ENCODE assay signal across 8 cellular contexts in the genomic region with DNA sequence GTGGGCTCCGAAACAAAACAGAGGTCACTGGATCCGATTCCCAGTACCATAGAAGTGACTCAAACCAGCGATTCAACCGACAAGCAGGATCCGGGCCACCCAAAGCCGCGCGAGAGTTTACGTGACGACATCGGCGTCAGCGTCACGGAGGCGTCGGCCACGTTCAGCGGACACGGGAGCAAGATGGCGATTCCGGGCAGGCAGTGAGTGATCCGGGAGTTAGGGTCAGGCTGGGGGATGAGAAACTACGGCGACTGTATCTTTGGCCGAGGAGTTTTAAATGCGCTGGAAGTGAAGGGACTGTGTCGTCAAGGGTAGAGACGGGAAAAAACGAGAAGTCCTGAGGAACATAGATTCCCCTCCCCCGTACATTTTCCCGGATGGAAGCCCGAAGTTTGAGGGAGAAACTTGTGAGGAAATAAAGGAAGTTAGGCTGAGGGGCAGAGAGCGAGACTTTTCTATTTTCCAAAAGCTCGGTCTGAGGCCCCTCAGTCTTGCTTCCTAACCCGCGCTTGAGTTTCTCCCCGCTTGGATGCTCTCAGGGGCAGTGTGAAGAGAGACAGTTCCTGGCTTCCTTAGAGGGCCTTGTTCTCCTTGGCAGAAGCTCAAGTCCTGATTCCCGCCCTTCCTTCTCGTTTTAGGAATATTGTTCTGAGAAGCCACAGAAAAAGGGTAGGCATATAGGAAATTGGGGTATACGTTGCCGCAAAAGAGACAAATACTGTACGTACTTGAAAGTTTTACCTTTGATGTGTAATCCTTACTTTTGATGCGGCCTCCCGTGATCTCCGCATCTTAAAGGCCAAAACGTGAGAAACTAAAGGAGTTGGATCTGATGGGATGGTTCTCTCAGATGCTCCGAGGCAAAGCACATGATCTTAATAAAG. TPM values are rescaled to one million over a fixed set of nuclear protein-coding genes. Genes with fewer than 3 reads are reported as not detected.
DNase-seq lines count a peak whose midpoint lies in the region; ATAC-seq, FAIRE-seq and TF ChIP-seq lines count a peak whose summit lies in the region.

A gene with protein sequence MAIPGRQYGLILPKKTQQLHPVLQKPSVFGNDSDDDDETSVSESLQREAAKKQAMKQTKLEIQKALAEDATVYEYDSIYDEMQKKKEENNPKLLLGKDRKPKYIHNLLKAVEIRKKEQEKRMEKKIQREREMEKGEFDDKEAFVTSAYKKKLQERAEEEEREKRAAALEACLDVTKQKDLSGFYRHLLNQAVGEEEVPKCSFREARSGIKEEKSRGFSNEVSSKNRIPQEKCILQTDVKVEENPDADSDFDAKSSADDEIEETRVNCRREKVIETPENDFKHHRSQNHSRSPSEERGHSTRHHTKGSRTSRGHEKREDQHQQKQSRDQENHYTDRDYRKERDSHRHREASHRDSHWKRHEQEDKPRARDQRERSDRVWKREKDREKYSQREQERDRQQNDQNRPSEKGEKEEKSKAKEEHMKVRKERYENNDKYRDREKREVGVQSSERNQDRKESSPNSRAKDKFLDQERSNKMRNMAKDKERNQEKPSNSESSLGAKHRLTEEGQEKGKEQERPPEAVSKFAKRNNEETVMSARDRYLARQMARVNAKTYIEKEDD (plus strand): TSS at position 156 of the 887 bp plus-strand sequence. CDS start 28 bp downstream, at position 184.

- peaks cover 22% of the 10 kb centered on the region for H3K36me3 ChIP-seq in PC-9 (ENCODE audit: low read depth)
- H3K36me3 ChIP-seq in mucosa of descending colon (ENCODE audit: low read depth) = no peaks in the 10 kb centered on the region

- H3F3A ChIP-seq in PC-9 (ENCODE audit: insufficient read depth, low read depth) = peaks cover 17% of the 10 kb centered on the region

- intact Hi-C loops in PC-9 (cut with micrococcal nuclease; ENCODE audit: unreplicated experiment) (loop anchor here (10.0 kb wide), 1 partner anchor 358 kb away; a partner anchor contains a TSS), mucosa of descending colon (cut with DNase I, micrococcal nuclease) (no loop called here)

- peak within 1 kb of the TSS; percentile 95 for H2AFZ ChIP-seq in PC-9

- TF ChIP-seq CTCF in D721Med (IDR thresholded peaks at IDR 0.05; ENCODE audit: insufficient read depth, missing control alignments) = no peak
- no peak for TF ChIP-seq CTCF in PC-9 (conservative IDR thresholded peaks at IDR 0.05)
- no peak for TF ChIP-seq CTCF in epithelial cell of proximal tubule (conservative IDR thresholded peaks at IDR 0.05; ENCODE audit: low read depth, low read length)
- no peak for TF ChIP-seq CTCF in mucosa of descending colon (IDR thresholded peaks at IDR 0.05)

- H3K9me2 ChIP-seq in PC-9 (ENCODE audit: insufficient read depth) = no peaks in the 10 kb centered on the region; the same call in 1 of the 2 replicates

- peaks cover 11% of the 10 kb centered on the region for H4K20me1 ChIP-seq in PC-9 (ENCODE audit: insufficient read depth)

- H3K4me2 ChIP-seq in PC-9 = peak within 1 kb of the TSS; percentile 81

- H3K4me1 ChIP-seq in PC-9 (replicated peaks; ENCODE audit: insufficient read depth) (peaks cover 25% of the 10 kb centered on the region), mucosa of descending colon (ENCODE audit: low read depth) (peaks cover 14% of the 10 kb centered on the region)

- CTCF ChIA-PET in PC-9 (lab: Charles Lee) = interaction anchor here (2.2 kb wide), 1 partner anchor 12 kb away, joined by 7 read pairs; no protein-coding TSS in a partner anchor

- TSS peak; percentile 61 for BruUV-seq in PC-9 (replicated peaks; lab: Mats Ljungman, UMichigan)

- peaks cover 50% of the 10 kb centered on the region for H3K79me2 ChIP-seq in PC-9 (ENCODE audit: low read depth)

- in situ Hi-C loops in KBM-7 (cut with MboI; ENCODE audit: low pct_unique_long_range_greater_than_20kb, low sequenced_read_pairs) = no loop called here

- H3K27me3 ChIP-seq in PC-9 (ENCODE audit: insufficient read depth, low read depth) = no peaks in the 10 kb centered on the region

- H3K4me3 ChIP-seq in PC-9 = peak within 1 kb of the TSS; percentile 75
- peak within 1 kb of the TSS; percentile 86 for H3K4me3 ChIP-seq in epithelial cell of proximal tubule (ENCODE audit: low read depth, low read length)
- peak within 1 kb of the TSS; percentile 61 for H3K4me3 ChIP-seq in mucosa of descending colon

- no peak for FAIRE-seq in D721Med (lab: Jason Lieb, UNC)

- H3K9me3 ChIP-seq in PC-9 (ENCODE audit: insufficient read depth, low read depth) = no peaks in the 10 kb centered on the region
- no peaks in the 10 kb centered on the region for H3K9me3 ChIP-seq in mucosa of descending colon

- peak within 1 kb of the TSS; percentile 74 for H3K27ac ChIP-seq in PC-9

- DNase-seq in D721Med (ENCODE audit: insufficient read length, low spot score) (peak; percentile 84), KBM-7 (peak; percentile 96), PC-9 (peak; percentile 87 to 89), activated T-cell treated with anti-CD3 and anti-CD28 coated beads for 48 hours (ENCODE audit: low read depth) (peak; percentile 93), epithelial cell of proximal tubule (ENCODE audit: low read depth) (peak; percentile 60), mucosa of descending colon (peak; percentile 97 to 98 (median 97))
- peak; percentile 83 to 85 for DNase-seq in stimulated activated CD8-positive, alpha-beta memory T cell treated with anti-CD3 and anti-CD28 coated beads, Interleukin-4, amount 100 ng/mL, for 1 hour (ENCODE audit: low read depth in 2 of 2, low spot score in 1 of 2)

- POLR2A ChIA-PET in PC-9 (lab: Charles Lee; ENCODE audit: unreplicated experiment) = interaction anchor here (0.6 to 0.7 kb wide), 3 partner anchors 12 to 197 kb away, joined by 3 to 4 read pairs (median 4); no protein-coding TSS in a partner anchor

- ATAC-seq in GM21528 (IDR thresholded peaks at IDR 0.05; ENCODE audit: low FRiP score, unreplicated experiment) (peak; percentile 89), mucosa of descending colon (peak; percentile 97)

RNA-seq across cellular contexts. Expression of the gene that starts here (rescaled TPM):
- total RNA-seq in PC-9 (2021) (34.3 and 37.9 TPM in 2 replicates), epithelial cell of proximal tubule (6.9 and 7.0 TPM in 2 replicates), mucosa of descending colon (10 to 100 TPM; 24.5 to 41.7 (median 24.7) TPM)

Comparison
In these comparisons a context has a peak if more than half of its experiments do, and no peak if none do; other contexts are left out.
1. Peak in every context shown above with its lines: DNase-seq, ATAC-seq, H3K4me3 ChIP-seq and H3K27ac ChIP-seq.